Comparison of ENCODE assay signal across 22 cellular contexts in the genomic region with DNA sequence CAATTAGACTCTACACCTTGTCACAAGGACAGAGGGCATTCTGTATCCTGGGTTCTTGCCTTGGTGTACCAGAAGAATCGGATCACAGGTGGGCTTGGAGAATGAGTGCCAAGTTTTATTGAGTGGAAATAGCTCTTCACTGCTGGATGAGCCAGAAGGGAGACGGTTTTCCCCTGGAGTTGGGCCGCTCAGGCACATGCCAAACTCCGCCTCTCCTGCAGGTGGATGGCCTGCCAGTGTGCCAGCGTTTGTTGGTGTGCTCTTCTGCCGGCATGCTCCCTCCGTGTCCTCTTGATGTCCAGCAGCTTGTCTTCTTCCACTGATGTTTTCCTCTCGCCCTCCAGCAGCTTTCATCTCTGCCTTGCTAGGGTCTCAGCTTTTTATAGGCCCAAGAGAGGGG.
DNase-seq lines count a peak whose midpoint lies in the region; ATAC-seq and TF ChIP-seq lines count a peak whose summit lies in the region.
"Had no signal": no experiment of that assay in that cellular context is flagged by ENCODE, and none has a peak within 500 bp of the region (broad histone marks: within the 10 kb centered on the region; RNA-seq: fewer than 3 reads in every experiment).

No MANE protein-coding gene starts in this region.

- H3K27me3 Mint-ChIP-seq in chondrocyte (ENCODE audit: low read depth): no peaks in the 10 kb centered on the region
- peaks cover 5% of the 10 kb centered on the region for H3K27me3 Mint-ChIP-seq in osteocyte (ENCODE audit: unreplicated experiment)
- H3K27me3 Mint-ChIP-seq in progenitor cell of endocrine pancreas: no peaks in the 10 kb centered on the region

- no peak overlapping the region for H3K4me3 Mint-ChIP-seq in chondrocyte (ENCODE audit: unreplicated experiment)
- no peak overlapping the region for H3K4me3 Mint-ChIP-seq in osteocyte (ENCODE audit: unreplicated experiment)
- H3K4me3 Mint-ChIP-seq in progenitor cell of endocrine pancreas (ENCODE audit: low read depth): no peak overlapping the region
- H3K4me3 Mint-ChIP-seq: CD8-positive, alpha-beta T cell; HFFc6; stimulated activated memory B cell treated with anti-CD40 and anti-IgM and Interleukin-4, amounts not matched to agents 10 μg/mL and 1 μg/mL and 100 μg/mL, for 72 hours had no signal

- TF ChIP-seq CTCF in SK-N-SH (IDR thresholded peaks at IDR 0.05) (no peak), PC-9 (conservative IDR thresholded peaks at IDR 0.05) (no peak), chondrocyte (IDR thresholded peaks at IDR 0.05) (no peak), osteocyte (IDR thresholded peaks at IDR 0.05) (no peak), progenitor cell of endocrine pancreas (IDR thresholded peaks at IDR 0.05; ENCODE audit: unreplicated experiment) (no peak)

- H3K27me3 ChIP-seq in SK-N-SH (ENCODE audit: insufficient read depth) (no peaks in the 10 kb centered on the region), PC-9 (ENCODE audit: insufficient read depth, low read depth) (no peaks in the 10 kb centered on the region)

- H2AFZ ChIP-seq in SK-N-SH (ENCODE audit: low read depth): no peak overlapping the region; the same call in 1 of the 2 replicates
- no peak overlapping the region for H2AFZ ChIP-seq in PC-9

- no peak for ATAC-seq in SK-N-SH treated with all-trans-retinoic acid at 6 μM for 48 hours
- no peak for ATAC-seq in GM19328 (IDR thresholded peaks at IDR 0.05; ENCODE audit: unreplicated experiment)
- ATAC-seq: CD8-positive, alpha-beta T cell; GM12878; sciatic nerve; stimulated activated memory B cell treated with anti-CD40 and anti-IgM and Interleukin-4, amounts not matched to agents 10 μg/mL and 1 μg/mL and 100 μg/mL, for 72 hours had no signal

- H3K9me3 ChIP-seq in SK-N-SH (no peaks in the 10 kb centered on the region), PC-9 (ENCODE audit: insufficient read depth, low read depth) (no peaks in the 10 kb centered on the region)

- no peaks in the 10 kb centered on the region for H3K79me2 ChIP-seq in SK-N-SH (ENCODE audit: insufficient read depth)
- H3K79me2 ChIP-seq in PC-9 (ENCODE audit: low read depth): no peaks in the 10 kb centered on the region

- H3F3A ChIP-seq in SK-N-SH (replicated peaks; ENCODE audit: insufficient read depth): peaks cover 17% of the 10 kb centered on the region
- H3F3A ChIP-seq in PC-9 (ENCODE audit: insufficient read depth, low read depth): no peaks in the 10 kb centered on the region

- H3K36me3 ChIP-seq in SK-N-SH (replicated peaks in 1 of 2; ENCODE audit: control insufficient read depth in 1 of 2, insufficient read depth in 2 of 2, low read length in 1 of 2) (no peaks in the 10 kb centered on the region), PC-9 (ENCODE audit: low read depth) (no peaks in the 10 kb centered on the region)

- CTCF ChIA-PET in SK-N-SH (lab: Yijun Ruan, JAX): interaction anchor here (1.2 kb wide), 1 partner anchor 41 kb away, joined by 3 read pairs; no protein-coding TSS in a partner anchor
- CTCF ChIA-PET in PC-9 (lab: Charles Lee): no interaction called here

- BruUV-seq in PC-9 (replicated peaks; lab: Mats Ljungman, UMichigan): no TSS peak

- no peak for TF ChIP-seq EP300 in SK-N-SH (IDR thresholded peaks at IDR 0.05; ENCODE audit: borderline replicate concordance in 1 of 2, low read depth in 1 of 2, low read length in 1 of 2)

- DNase-seq in SK-N-SH: no peak
- no peak for DNase-seq in PC-9
- no peak for DNase-seq in chondrocyte (ENCODE audit: low spot score)
- no peak for DNase-seq in osteocyte (ENCODE audit: extremely low spot score, unreplicated experiment)
- DNase-seq in anterior cingulate cortex (lab: John Stamatoyannopoulos, UW): no peak
- DNase-seq in progenitor cell of endocrine pancreas (ENCODE audit: low spot score, unreplicated experiment): no peak
- DNase-seq: 8988T; activated effector memory CD4-positive, alpha-beta T cell treated with anti-CD3 and anti-CD28 coated beads, Interleukin-2, amount 50 U/mL, for 16 hours; AML-193; CD8-positive, alpha-beta T cell; glutamatergic neuron; islet precursor cell; NCI-H446 treated with DMSO at 0.1 percent for 48 hours; SHP77; stimulated activated CD4-positive, alpha-beta T cell treated with anti-CD3 and anti-CD28 coated beads, Interleukin-4, amount 100 ng/mL, for 4 hours; substantia nigra had no signal

- 92% methylated on average over 5 of the region's 8 CpGs for WGBS in SK-N-SH (ENCODE audit: low lambda C conversion rate)

- no peak overlapping the region for H3K4me3 ChIP-seq in SK-N-SH (ENCODE audit: low read depth in 2 of 2, low read length in 1 of 2)
- no peak overlapping the region for H3K4me3 ChIP-seq in PC-9
- H3K4me3 ChIP-seq: GM12878 had no signal

- H3K27ac Mint-ChIP-seq in chondrocyte (ENCODE audit: unreplicated experiment) (peak overlapping the region; percentile 83), osteocyte (ENCODE audit: unreplicated experiment) (peak overlapping the region; percentile 64), progenitor cell of endocrine pancreas (no peak overlapping the region)
- H3K27ac Mint-ChIP-seq: CD8-positive, alpha-beta T cell; HFFc6; stimulated activated memory B cell treated with anti-CD40 and anti-IgM and Interleukin-4, amounts not matched to agents 10 μg/mL and 1 μg/mL and 100 μg/mL, for 72 hours had no signal

- H3K9me2 ChIP-seq in SK-N-SH (no peaks in the 10 kb centered on the region), PC-9 (ENCODE audit: insufficient read depth) (no peaks in the 10 kb centered on the region)

- no peaks in the 10 kb centered on the region for H4K20me1 ChIP-seq in SK-N-SH (ENCODE audit: insufficient read depth)
- H4K20me1 ChIP-seq in PC-9 (ENCODE audit: insufficient read depth): no peaks in the 10 kb centered on the region

- H3K36me3 Mint-ChIP-seq in chondrocyte (ENCODE audit: low read depth) (no peaks in the 10 kb centered on the region), osteocyte (ENCODE audit: unreplicated experiment) (no peaks in the 10 kb centered on the region), progenitor cell of endocrine pancreas (ENCODE audit: insufficient read depth) (no peaks in the 10 kb centered on the region)
- H3K36me3 Mint-ChIP-seq: CD8-positive, alpha-beta T cell; stimulated activated memory B cell treated with anti-CD40 and anti-IgM and Interleukin-4, amounts not matched to agents 10 μg/mL and 1 μg/mL and 100 μg/mL, for 72 hours had no signal

- TF ChIP-seq RAD21 in SK-N-SH (IDR thresholded peaks at IDR 0.05; ENCODE audit: low read length): no peak

- H3K4me2 ChIP-seq in SK-N-SH: peak overlapping the region; percentile 51; the same call in 1 of the 2 replicates
- peak overlapping the region; percentile 30 for H3K4me2 ChIP-seq in PC-9

- peak overlapping the region in 1 of 2 experiments; percentile 55; a peak in 2 of 4 replicates for H3K27ac ChIP-seq in SK-N-SH (ENCODE audit: low read depth in 2 of 2, low read length in 1 of 2)
- peak overlapping the region; percentile 45; the same call in 1 of the 2 replicates for H3K27ac ChIP-seq in PC-9

- H3K4me1 ChIP-seq in SK-N-SH (ENCODE audit: control insufficient read depth in 1 of 2, insufficient read depth in 2 of 2, low read depth in 1 of 2, low read length in 1 of 2) (peaks cover 5 to 8% of the 10 kb centered on the region in 2 experiments), PC-9 (replicated peaks; ENCODE audit: insufficient read depth) (peaks cover 13% of the 10 kb centered on the region)

- intact Hi-C loops in PC-9 (cut with micrococcal nuclease; ENCODE audit: unreplicated experiment): no loop called here

- no peaks in the 10 kb centered on the region for H3K9me3 Mint-ChIP-seq in chondrocyte (ENCODE audit: low read depth)
- H3K9me3 Mint-ChIP-seq in osteocyte (ENCODE audit: unreplicated experiment): peaks cover under 1% of the 10 kb centered on the region
- H3K9me3 Mint-ChIP-seq in progenitor cell of endocrine pancreas (ENCODE audit: low read depth): no peaks in the 10 kb centered on the region
- H3K9me3 Mint-ChIP-seq: CD8-positive, alpha-beta T cell; HFFc6; stimulated activated memory B cell treated with anti-CD40 and anti-IgM and Interleukin-4, amounts not matched to agents 10 μg/mL and 1 μg/mL and 100 μg/mL, for 72 hours had no signal

- no peak overlapping the region for H3K9ac ChIP-seq in SK-N-SH

- POLR2A ChIA-PET in SK-N-SH (lab: Yijun Ruan, JAX): no interaction called here
- POLR2A ChIA-PET in PC-9 (lab: Charles Lee; ENCODE audit: unreplicated experiment): interaction anchor here (0.6 kb wide), 1 partner anchor 42 kb away, joined by 5 read pairs; no protein-coding TSS in a partner anchor

- peaks cover 21% of the 10 kb centered on the region for H3K4me1 Mint-ChIP-seq in chondrocyte (ENCODE audit: low read depth)
- peaks cover 22% of the 10 kb centered on the region for H3K4me1 Mint-ChIP-seq in osteocyte (ENCODE audit: unreplicated experiment)
- peaks cover 7% of the 10 kb centered on the region for H3K4me1 Mint-ChIP-seq in progenitor cell of endocrine pancreas (ENCODE audit: low read depth)

TF ChIP-seq in SK-N-SH, 30 proteins besides CTCF, POLR2A, EP300 and RAD21 (continues in another document):
- TF ChIP-seq TAF1 (IDR thresholded peaks at IDR 0.05; ENCODE audit: borderline replicate concordance, low read depth, low read length) (no peak), RFX5 (IDR thresholded peaks at IDR 0.05; ENCODE audit: low read length) (no peak), MEF2A (IDR thresholded peaks at IDR 0.05; ENCODE audit: borderline replicate concordance, low read depth) (no peak), GABPA (IDR thresholded peaks at IDR 0.05; ENCODE audit: low read depth) (no peak), RCOR1 (IDR thresholded peaks at IDR 0.05; ENCODE audit: low read length) (no peak), GATA2 (CRISPR knock-in tag; IDR thresholded peaks at IDR 0.05) (no peak), TCF12 (IDR thresholded peaks at IDR 0.05) (no peak), SMC3 (IDR thresholded peaks at IDR 0.05; ENCODE audit: low read depth, low read length) (no peak)

TF ChIP-seq in SK-N-SH treated with all-trans-retinoic acid at 6 μM for 48 hours, 23 proteins besides CTCF, POLR2A, EP300 and RAD21 (continues in another document):
- TF ChIP-seq ARNTL (CRISPR knock-in tag; IDR thresholded peaks at IDR 0.05; ENCODE audit: borderline replicate concordance, low read depth) (no peak), ZC3H10 (CRISPR knock-in tag; IDR thresholded peaks at IDR 0.05) (no peak), TCF4 (CRISPR knock-in tag; IDR thresholded peaks at IDR 0.05; ENCODE audit: borderline replicate concordance) (no peak), CSDC2 (CRISPR knock-in tag; IDR thresholded peaks at IDR 0.05) (no peak), TOX (CRISPR knock-in tag; IDR thresholded peaks at IDR 0.05; ENCODE audit: borderline replicate concordance) (no peak), PPARA (CRISPR knock-in tag; IDR thresholded peaks at IDR 0.05; ENCODE audit: borderline replicate concordance) (no peak), BACH2 (CRISPR knock-in tag; IDR thresholded peaks at IDR 0.05; ENCODE audit: borderline replicate concordance) (no peak), SNAI2 (CRISPR knock-in tag; IDR thresholded peaks at IDR 0.05) (no peak), RARB (CRISPR knock-in tag; IDR thresholded peaks at IDR 0.05) (no peak), OSR1 (CRISPR knock-in tag; IDR thresholded peaks at IDR 0.05) (no peak), ISL1 (CRISPR knock-in tag; IDR thresholded peaks at IDR 0.05) (no peak)
